In genomic region chr17:79806863-79807720, GRCh38 we compare ENCODE assay signal across 1 cellular context.
TF ChIP-seq lines count a peak whose summit lies in the region.

No MANE protein-coding gene starts in this region.

TF ChIP-seq in endothelial cell of umbilical vein, 7 proteins besides CTCF, POLR2A, EP300 and RAD21:
- TF ChIP-seq EZH2 (IDR thresholded peaks at IDR 0.05; ENCODE audit: borderline replicate concordance, low read depth, low read length, severe bottlenecking) (peak; percentile 28), MYC (IDR thresholded peaks at IDR 0.05; ENCODE audit: low read depth, low read length) (no peak), JUN (IDR thresholded peaks at IDR 0.05; ENCODE audit: borderline replicate concordance, insufficient read depth, insufficient read length, low read depth) (no peak), GATA2 (IDR thresholded peaks at IDR 0.05; ENCODE audit: insufficient read depth, insufficient read length, low read depth, low read length) (no peak), POLR2AphosphoS5 (IDR thresholded peaks at IDR 0.05; ENCODE audit: insufficient read depth, low read depth, low read length) (no peak)
